ENCODE assay signal across 16 cellular contexts in genomic region chr2:171880774-171881173, GRCh38. TPM values are rescaled to one million over a fixed set of nuclear protein-coding genes. Genes with fewer than 3 reads are reported as not detected.
DNase-seq lines count a peak whose midpoint lies in the region; ATAC-seq, FAIRE-seq and TF ChIP-seq lines count a peak whose summit lies in the region.
"Had no signal": no experiment of that assay in that cellular context is flagged by ENCODE, and none has a peak within 500 bp of the region (broad histone marks: within the 10 kb centered on the region; RNA-seq: fewer than 3 reads in every experiment).

No MANE protein-coding gene starts in this region.

- ATAC-seq in Right ventricle myocardium inferior = no peak
- no peak for ATAC-seq in natural killer cell treated with Interleukin-12 subunit alpha and Interleukin-12 subunit beta and Interleukin-15 and Interleukin-18, amount 100 ng/mL, for 72 hours
- ATAC-seq: CD8-positive, alpha-beta T cell; GM23338 had no signal

- no peaks in the 10 kb centered on the region for H3K27me3 Mint-ChIP-seq in natural killer cell treated with Interleukin-12 subunit alpha and Interleukin-12 subunit beta and Interleukin-15 and Interleukin-18, amount 100 ng/mL, for 72 hours
- H3K27me3 Mint-ChIP-seq: B cell had no signal

- no peak overlapping the region for H3K27ac Mint-ChIP-seq in natural killer cell treated with Interleukin-12 subunit alpha and Interleukin-12 subunit beta and Interleukin-15 and Interleukin-18, amount 100 ng/mL, for 72 hours
- H3K27ac Mint-ChIP-seq: B cell; CD8-positive, alpha-beta T cell; GM23338 had no signal

- no peaks in the 10 kb centered on the region for H3K9me3 ChIP-seq in left ventricle myocardium inferior (replicated peaks)

- intact Hi-C loops in left ventricle myocardium inferior (cut with micrococcal nuclease) (no loop called here), Right ventricle myocardium inferior (cut with DNase I) (no loop called here)

- H3K4me1 ChIP-seq in left ventricle myocardium inferior = peaks cover 59% of the 10 kb centered on the region
- H3K4me1 ChIP-seq: BLaER1 treated with 17β-estradiol and CSF1 and Interleukin-3, amounts not matched to agents 10 nM and 100 nM had no signal

- no peak for TF ChIP-seq CTCF in left ventricle myocardium inferior (IDR thresholded peaks at IDR 0.05; ENCODE audit: borderline replicate concordance)
- TF ChIP-seq CTCF in coronary artery (IDR thresholded peaks at IDR 0.05) = no peak

- H3K27ac ChIP-seq in left ventricle myocardium inferior (replicated peaks) (peak overlapping the region; percentile 81), coronary artery (peak overlapping the region; percentile 54 to 83)
- H3K27ac ChIP-seq: BLaER1 treated with 17β-estradiol and CSF1 and Interleukin-3, amounts not matched to agents 10 nM and 100 nM; HL-60 had no signal

- peaks cover 10 to 16% of the 10 kb centered on the region in 2 donors for H3K4me1 Mint-ChIP-seq in natural killer cell treated with Interleukin-12 subunit alpha and Interleukin-12 subunit beta and Interleukin-15 and Interleukin-18, amount 100 ng/mL, for 72 hours (ENCODE audit: low read depth in 2 of 2)

- FAIRE-seq in islet of Langerhans (lab: Jason Lieb, UNC) = peak; percentile 86
- FAIRE-seq: H54 had no signal

- H3K36me3 ChIP-seq in left ventricle myocardium inferior = no peaks in the 10 kb centered on the region

- H3K4me3 ChIP-seq in left ventricle myocardium inferior = no peak overlapping the region
- H3K4me3 ChIP-seq in coronary artery = no peak overlapping the region
- H3K4me3 ChIP-seq: BLaER1 treated with 17β-estradiol and CSF1 and Interleukin-3, amounts not matched to agents 10 nM and 100 nM; GM23338 had no signal

- no peaks in the 10 kb centered on the region for H3K9me3 Mint-ChIP-seq in natural killer cell treated with Interleukin-12 subunit alpha and Interleukin-12 subunit beta and Interleukin-15 and Interleukin-18, amount 100 ng/mL, for 72 hours
- H3K9me3 Mint-ChIP-seq: CD8-positive, alpha-beta T cell; GM23338 had no signal

- no peaks in the 10 kb centered on the region for H3K27me3 ChIP-seq in left ventricle myocardium inferior (ENCODE audit: low read depth)
- H3K27me3 ChIP-seq: BLaER1 treated with 17β-estradiol and CSF1 and Interleukin-3, amounts not matched to agents 10 nM and 100 nM had no signal

- H3K4me3 Mint-ChIP-seq in natural killer cell treated with Interleukin-12 subunit alpha and Interleukin-12 subunit beta and Interleukin-15 and Interleukin-18, amount 100 ng/mL, for 72 hours = no peak overlapping the region
- H3K4me3 Mint-ChIP-seq: B cell; CD8-positive, alpha-beta T cell; GM23338 had no signal

- no peak for DNase-seq in left ventricle myocardium inferior
- DNase-seq in Right ventricle myocardium inferior (ENCODE audit: missing footprints) = no peak
- DNase-seq in coronary artery (ENCODE audit: low spot score) = no peak
- DNase-seq in natural killer cell treated with Interleukin-12 subunit alpha and Interleukin-12 subunit beta and Interleukin-15 and Interleukin-18, amount 100 ng/mL, for 72 hours (ENCODE audit: low spot score) = no peak
- no peak for DNase-seq in activated CD4-positive, alpha-beta T cell treated with anti-CD3 and anti-CD28 coated beads for 48 hours
- DNase-seq: Calu3; CD8-positive, alpha-beta T cell; DMS79 treated with DMSO at 0.1 percent for 48 hours; GF-D8; HCEC 1CT had no signal

- H3K36me3 Mint-ChIP-seq in natural killer cell treated with Interleukin-12 subunit alpha and Interleukin-12 subunit beta and Interleukin-15 and Interleukin-18, amount 100 ng/mL, for 72 hours = no peaks in the 10 kb centered on the region

RNA-seq across cellular contexts. Expression of gene SLC25A12, which starts 13.3 kb away (rescaled TPM):
- total RNA-seq in left ventricle myocardium inferior = 110 TPM
- 106 TPM for total RNA-seq in Right ventricle myocardium inferior
- 10 to 100 TPM; 23.0 to 33.2 TPM for total RNA-seq in natural killer cell treated with Interleukin-12 subunit alpha and Interleukin-12 subunit beta and Interleukin-15 and Interleukin-18, amount 100 ng/mL, for 72 hours

RNA-seq across cellular contexts. Expression of gene HAT1, which starts 41.5 kb away (rescaled TPM):
- total RNA-seq in left ventricle myocardium inferior = 31.0 TPM
- 34.8 TPM for total RNA-seq in Right ventricle myocardium inferior
- total RNA-seq in natural killer cell treated with Interleukin-12 subunit alpha and Interleukin-12 subunit beta and Interleukin-15 and Interleukin-18, amount 100 ng/mL, for 72 hours = 10 to 100 TPM; 58.4 to 66.8 TPM
